ENCODE assay signal across 2 cellular contexts in genomic region chr15:69308949-69309348, GRCh38.
TF ChIP-seq lines count a peak whose summit lies in the region.

No MANE protein-coding gene starts in this region.

TF ChIP-seq in A549, 52 proteins besides CTCF, POLR2A, EP300 and RAD21:
- TF ChIP-seq USF2 (IDR thresholded peaks at IDR 0.05) (no peak), ELK1 (IDR thresholded peaks at IDR 0.05; ENCODE audit: low read depth, low read length) (no peak), E2F6 (IDR thresholded peaks at IDR 0.05; ENCODE audit: borderline replicate concordance, low read depth) (no peak), TFCP2L1 (CRISPR knock-in tag; IDR thresholded peaks at IDR 0.05) (no peak), ZSCAN20 (CRISPR knock-in tag; IDR thresholded peaks at IDR 0.05) (no peak), HMGXB4 (CRISPR knock-in tag; IDR thresholded peaks at IDR 0.05; ENCODE audit: borderline replicate concordance) (no peak), RARB (CRISPR knock-in tag; IDR thresholded peaks at IDR 0.05) (no peak), REST (IDR thresholded peaks at IDR 0.05) (no peak), ESRRA (IDR thresholded peaks at IDR 0.05; ENCODE audit: borderline replicate concordance, low read length) (no peak), CBX8 (IDR thresholded peaks at IDR 0.05) (no peak), NFE2L2 (conservative IDR thresholded peaks at IDR 0.05; ENCODE audit: low read length) (no peak), BHLHE40 (IDR thresholded peaks at IDR 0.05; ENCODE audit: low read depth, low read length) (no peak), CHD4 (IDR thresholded peaks at IDR 0.05; ENCODE audit: borderline replicate concordance) (no peak), NR3C1 (IDR thresholded peaks at IDR 0.05) (no peak), CBX2 (IDR thresholded peaks at IDR 0.05; ENCODE audit: borderline replicate concordance, low read depth) (no peak), TP53 (CRISPR knock-in tag; IDR thresholded peaks at IDR 0.05) (no peak), ZC3H11A (IDR thresholded peaks at IDR 0.05) (no peak), NPAS2 (CRISPR knock-in tag; IDR thresholded peaks at IDR 0.05; ENCODE audit: borderline replicate concordance) (no peak), MAX (IDR thresholded peaks at IDR 0.05) (no peak)
TF ChIP-seq in A549: peak in this region for 0.

TF ChIP-seq in IMR-90, 13 proteins besides CTCF, POLR2A, EP300 and RAD21 (continued from another document):
- TF ChIP-seq MXI1 (IDR thresholded peaks at IDR 0.05; ENCODE audit: borderline replicate concordance, low read depth, low read length), result no peak
- TF ChIP-seq ELK1 (IDR thresholded peaks at IDR 0.05; ENCODE audit: borderline replicate concordance, low read depth, low read length), result no peak
- TF ChIP-seq RCOR1 (IDR thresholded peaks at IDR 0.05; ENCODE audit: insufficient replicate concordance, low read length), result no peak
- no peak for TF ChIP-seq CEBPB (IDR thresholded peaks at IDR 0.05; ENCODE audit: low read depth, low read length)
- no peak for TF ChIP-seq MAZ (IDR thresholded peaks at IDR 0.05; ENCODE audit: borderline replicate concordance, low read depth, low read length)
- TF ChIP-seq FOS (IDR thresholded peaks at IDR 0.05; ENCODE audit: low read depth, low read length), result no peak
